ENCODE assay signal across 12 cellular contexts in the genomic region with DNA sequence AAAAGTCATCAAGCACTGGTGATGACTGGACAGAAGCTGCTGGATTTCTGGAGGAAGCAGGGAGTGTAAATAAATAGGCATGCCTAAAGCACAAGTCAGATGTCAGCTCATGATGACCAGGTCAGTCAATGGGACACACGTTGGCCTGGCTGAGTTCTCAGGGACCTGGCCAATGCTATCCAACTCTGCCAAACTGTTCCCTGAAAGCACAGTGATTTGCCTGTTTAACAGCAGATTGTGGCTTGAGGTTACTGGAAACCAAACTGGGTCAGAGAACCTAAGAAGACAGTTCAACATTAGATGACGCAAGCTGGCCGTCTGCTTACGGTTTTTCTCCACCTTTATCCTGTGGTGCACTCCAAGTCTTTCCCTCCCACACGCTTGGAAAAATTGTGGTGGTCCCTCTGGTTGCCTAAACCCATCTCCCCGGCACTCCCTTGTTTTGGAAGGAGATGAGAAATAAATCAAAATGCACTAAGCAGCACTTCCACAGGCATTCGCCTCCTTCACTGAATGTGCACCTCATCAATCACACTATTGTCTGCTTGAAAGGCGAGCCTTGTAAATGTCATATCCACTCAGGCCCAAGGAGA.
A peak's percentile ranks its signal among the peaks of the same experiment; 100 is the strongest.
DNase-seq lines count a peak whose midpoint lies in the region; ATAC-seq and TF ChIP-seq lines count a peak whose summit lies in the region.
"Had no signal": no experiment of that assay in that cellular context is flagged by ENCODE, and none has a peak within 500 bp of the region (broad histone marks: within the 10 kb centered on the region; RNA-seq: fewer than 3 reads in every experiment).

No MANE protein-coding gene starts in this region.

- H3K4me3 Mint-ChIP-seq in nephron = no peak overlapping the region
- H3K4me3 Mint-ChIP-seq: WTC11 had no signal

- H3K9me3 Mint-ChIP-seq in nephron = peaks cover 30% of the 10 kb centered on the region

- H3K27me3 Mint-ChIP-seq in nephron (ENCODE audit: low read depth) = no peaks in the 10 kb centered on the region

- no peak for ATAC-seq in HG02763 (IDR thresholded peaks at IDR 0.05; ENCODE audit: unreplicated experiment)
- ATAC-seq: WTC11 had no signal

- no peak overlapping the region for H3K4me2 ChIP-seq in smooth muscle cell

- peaks cover 6% of the 10 kb centered on the region for H4K20me1 ChIP-seq in smooth muscle cell (ENCODE audit: low read depth)

- DNase-seq in AG08395 (ENCODE audit: low spot score) = peak; percentile 43
- peak; percentile 45 for DNase-seq in cerebellum (ENCODE audit: low spot score)
- no peak for DNase-seq in GM10248 (ENCODE audit: extremely low spot score)
- DNase-seq in smooth muscle cell (lab: John Stamatoyannopoulos, UW; ENCODE audit: unreplicated experiment) = no peak
- no peak for DNase-seq in epidermal melanocyte (ENCODE audit: insufficient read length, low spot score)
- DNase-seq: BE2C, NCI-H526 treated with DMSO at 0.1 percent for 48 hours, small intestine had no signal

- H2AFZ ChIP-seq in smooth muscle cell (ENCODE audit: low read depth) = no peak overlapping the region

- CTCF ChIA-PET in HEK293 (lab: Yijun Ruan, JAX) = no interaction called here
- CTCF ChIA-PET in GM10248 (lab: Yijun Ruan, JAX) = no interaction called here

- H3K36me3 Mint-ChIP-seq in nephron (ENCODE audit: low read depth) = peaks cover 49% of the 10 kb centered on the region

- no peak overlapping the region for H3K9ac ChIP-seq in smooth muscle cell (ENCODE audit: low read depth)

- no peak for TF ChIP-seq CTCF in HEK293 (tag by site-specific recombination; IDR thresholded peaks at IDR 0.05)
- no peak for TF ChIP-seq CTCF in nephron (IDR thresholded peaks at IDR 0.05; ENCODE audit: unreplicated experiment in 3 of 3)
- no peak for TF ChIP-seq CTCF in GM10248 (IDR thresholded peaks at IDR 0.05; ENCODE audit: control extremely low read depth, extremely low read depth, low read depth, missing control alignments)
- TF ChIP-seq CTCF in smooth muscle cell (IDR thresholded peaks at IDR 0.05; ENCODE audit: borderline replicate concordance, insufficient read depth, poor library complexity, severe bottlenecking) = no peak

- H3K4me3 ChIP-seq in HEK293 (ENCODE audit: low read depth, low read length) = no peak overlapping the region
- no peak overlapping the region for H3K4me3 ChIP-seq in smooth muscle cell

- H3F3A ChIP-seq in smooth muscle cell (ENCODE audit: low read depth) = peaks cover 10% of the 10 kb centered on the region

- H3K36me3 ChIP-seq in HEK293 (ENCODE audit: control insufficient read depth in 2 of 2, insufficient read depth in 1 of 2, low read length in 2 of 2) = peaks cover 0 to 8% of the 10 kb centered on the region in 2 experiments; a peak in 1 of 3 replicates
- H3K36me3 ChIP-seq in smooth muscle cell (ENCODE audit: low read depth) = peaks cover 9% of the 10 kb centered on the region
- H3K36me3 ChIP-seq: BE2C had no signal

- H3K4me1 Mint-ChIP-seq in nephron = peaks cover 28% of the 10 kb centered on the region

- H3K27ac ChIP-seq in HEK293 (ENCODE audit: extremely low read depth, low read depth, low read length) (no peak overlapping the region), smooth muscle cell (ENCODE audit: low read depth) (no peak overlapping the region)

- H3K9me3 ChIP-seq in HEK293 (ENCODE audit: control insufficient read depth, insufficient read depth, low read depth, low read length) (no peaks in the 10 kb centered on the region), smooth muscle cell (replicated peaks; ENCODE audit: low read depth) (peaks cover 17% of the 10 kb centered on the region)
- H3K9me3 ChIP-seq: BE2C had no signal

- peak overlapping the region; percentile 43 to 86 (median 70) for H3K27ac Mint-ChIP-seq in nephron
- H3K27ac Mint-ChIP-seq: WTC11 had no signal

- no peaks in the 10 kb centered on the region for H3K79me2 ChIP-seq in smooth muscle cell (ENCODE audit: low read depth)

- WGBS in smooth muscle cell (ENCODE audit: low lambda C conversion rate) = 59% methylated on average over 8 of the region's 8 CpGs

- 0 out of 2 replicates have a peak, but pooled peaks cover 3% of the 10 kb centered on the region for H3K4me1 ChIP-seq in HEK293 (ENCODE audit: control insufficient read depth, insufficient read depth, low read length)
- H3K4me1 ChIP-seq in smooth muscle cell (ENCODE audit: low read depth) = peaks cover 50% of the 10 kb centered on the region

- no peaks in the 10 kb centered on the region for H3K27me3 ChIP-seq in smooth muscle cell (ENCODE audit: low read depth)
- H3K27me3 ChIP-seq: BE2C had no signal

- POLR2A ChIA-PET in HEK293 (lab: Yijun Ruan, JAX) = no interaction called here
- POLR2A ChIA-PET in GM10248 (lab: Yijun Ruan, JAX) = no interaction called here

TF ChIP-seq in HEK293, 187 proteins besides CTCF, POLR2A, EP300 and RAD21:
- no peak for TF ChIP-seq ZFP41 (tag by site-specific recombination; IDR thresholded peaks at IDR 0.05; ENCODE audit: borderline replicate concordance)
- TF ChIP-seq, protein P1, sequence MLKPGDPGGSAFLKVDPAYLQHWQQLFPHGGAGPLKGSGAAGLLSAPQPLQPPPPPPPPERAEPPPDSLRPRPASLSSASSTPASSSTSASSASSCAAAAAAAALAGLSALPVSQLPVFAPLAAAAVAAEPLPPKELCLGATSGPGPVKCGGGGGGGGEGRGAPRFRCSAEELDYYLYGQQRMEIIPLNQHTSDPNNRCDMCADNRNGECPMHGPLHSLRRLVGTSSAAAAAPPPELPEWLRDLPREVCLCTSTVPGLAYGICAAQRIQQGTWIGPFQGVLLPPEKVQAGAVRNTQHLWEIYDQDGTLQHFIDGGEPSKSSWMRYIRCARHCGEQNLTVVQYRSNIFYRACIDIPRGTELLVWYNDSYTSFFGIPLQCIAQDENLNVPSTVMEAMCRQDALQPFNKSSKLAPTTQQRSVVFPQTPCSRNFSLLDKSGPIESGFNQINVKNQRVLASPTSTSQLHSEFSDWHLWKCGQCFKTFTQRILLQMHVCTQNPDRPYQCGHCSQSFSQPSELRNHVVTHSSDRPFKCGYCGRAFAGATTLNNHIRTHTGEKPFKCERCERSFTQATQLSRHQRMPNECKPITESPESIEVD (tag by site-specific recombination; IDR thresholded peaks at IDR 0.05) = 0 out of 2 replicates have a peak, but pooled peaks have one; percentile 17
- TF ChIP-seq FEZF1 (tag by site-specific recombination; IDR thresholded peaks at IDR 0.05) = peak; percentile 22; the same call in 1 of the 2 replicates

Comparison
In these comparisons a context has a peak if more than half of its experiments do, and no peak if none do; other contexts are left out.
1. DNase-seq: peak in AG08395 (single experiment) and cerebellum (single experiment); none in GM10248 (single experiment), smooth muscle cell (single experiment) and epidermal melanocyte (single experiment).